8 cellular contexts compared by ENCODE assay signal in the genomic region with DNA sequence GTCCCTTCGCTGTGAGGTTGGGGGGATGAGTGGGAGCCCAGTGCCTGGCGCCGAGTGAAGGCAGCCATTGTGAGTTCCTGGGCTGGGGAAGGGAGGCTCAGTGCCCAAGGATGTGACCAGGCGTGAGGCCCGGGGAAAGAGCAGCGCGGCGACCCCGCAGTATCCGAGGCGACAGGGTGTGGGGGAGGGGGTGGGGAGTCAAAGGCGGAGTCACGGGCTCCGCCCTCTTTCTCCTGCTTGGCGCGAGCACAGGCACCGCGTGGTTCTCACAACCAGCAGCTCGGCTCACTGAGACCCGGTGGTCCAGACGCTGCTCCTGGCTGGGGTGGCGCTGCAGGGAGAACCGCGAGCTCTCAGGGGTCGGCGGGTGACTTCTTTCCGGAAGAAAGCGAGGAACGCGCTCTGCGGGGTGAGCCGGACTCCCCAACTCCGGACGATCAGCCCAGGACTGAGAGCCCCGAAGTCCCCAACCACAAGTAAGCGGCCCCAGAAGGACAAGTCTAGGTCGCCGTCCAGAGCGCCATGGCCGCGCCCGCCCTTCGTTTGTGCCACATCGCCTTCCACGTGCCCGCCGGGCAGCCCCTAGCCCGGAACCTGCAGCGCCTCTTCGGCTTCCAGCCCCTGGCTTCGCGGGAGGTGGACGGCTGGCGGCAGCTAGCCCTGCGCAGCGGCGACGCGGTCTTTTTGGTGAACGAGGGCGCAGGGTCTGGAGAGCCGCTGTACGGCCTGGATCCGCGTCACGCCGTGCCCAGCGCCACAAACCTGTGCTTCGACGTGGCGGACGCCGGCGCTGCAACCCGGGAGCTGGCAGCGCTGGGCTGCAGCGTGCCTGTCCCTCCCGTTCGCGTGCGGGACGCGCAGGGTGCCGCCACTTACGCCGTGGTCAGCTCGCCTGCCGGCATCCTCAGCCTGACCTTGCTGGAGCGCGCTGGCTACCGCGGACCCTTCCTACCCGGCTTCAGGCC. TPM values are rescaled to one million over a fixed set of nuclear protein-coding genes. Genes with fewer than 3 reads are reported as not detected.
DNase-seq lines count a peak whose midpoint lies in the region; ATAC-seq and TF ChIP-seq lines count a peak whose summit lies in the region.

A gene (plus strand): TSS at position 269 of the 965 bp plus-strand sequence. CDS start 254 bp downstream, at position 523.

- TF ChIP-seq POLR2A in stomach (IDR thresholded peaks at IDR 0.05) = no peak

- H3K27ac ChIP-seq in stomach = peak within 1 kb of the TSS in 3 of 5 donors; percentile 38 to 71 (median 57)

- TF ChIP-seq EP300 in stomach (IDR thresholded peaks at IDR 0.05) = no peak

- H3K4me3 ChIP-seq in fibroblast of the aortic adventitia (ENCODE audit: low read depth, low read length) (peak within 1 kb of the TSS; percentile 70), stomach (peak within 1 kb of the TSS; percentile 51 to 75 (median 61))

- peaks cover 5% of the 10 kb centered on the region for H3K27me3 Mint-ChIP-seq in activated T-helper 1 cell treated with anti-CD3 and anti-CD28 coated beads, Interleukin-12 subunit alpha, Interleukin-12 subunit beta, Interleukin-2, Interleukin-4 antibody, amounts not matched to agents 30 ng/mL and 10 ng/mL and 1 ng/mL, durations not matched to agents 14 hours and 24 hours and 36 hours (ENCODE audit: insufficient read depth)
- H3K27me3 Mint-ChIP-seq in nephron (ENCODE audit: low read depth) = no peaks in the 10 kb centered on the region

- DNase-seq in CMK (ENCODE audit: low read depth) (peak; percentile 96), NOMO-1 treated with dmso at 0.1 percent for 144 hours (lab: John Stamatoyannopoulos, UW; ENCODE audit: unreplicated experiment) (peak; percentile 36), fibroblast of the aortic adventitia (ENCODE audit: low read depth) (peak; percentile 31), stomach (peak; percentile 66)
- peak; percentile 35 for DNase-seq in activated T-helper 1 cell treated with anti-CD3 and anti-CD28 coated beads, Interleukin-12 subunit alpha, Interleukin-12 subunit beta, Interleukin-2, Interleukin-4 antibody, amounts not matched to agents 30 ng/mL and 10 ng/mL and 1 ng/mL, durations not matched to agents 14 hours and 24 hours and 36 hours (ENCODE audit: low spot score)

- peak within 1 kb of the TSS; percentile 63 for H3K27ac Mint-ChIP-seq in activated T-helper 1 cell treated with anti-CD3 and anti-CD28 coated beads, Interleukin-12 subunit alpha, Interleukin-12 subunit beta, Interleukin-2, Interleukin-4 antibody, amounts not matched to agents 30 ng/mL and 10 ng/mL and 1 ng/mL, durations not matched to agents 14 hours and 24 hours and 36 hours
- peak within 1 kb of the TSS in 2 of 3 experiments; percentile 41 to 76 for H3K27ac Mint-ChIP-seq in nephron

- TF ChIP-seq CTCF in fibroblast of the aortic adventitia (IDR thresholded peaks at IDR 0.05; ENCODE audit: insufficient read depth, low read length) (no peak), nephron (IDR thresholded peaks at IDR 0.05; ENCODE audit: unreplicated experiment in 3 of 3) (no peak), stomach (IDR thresholded peaks at IDR 0.05) (no peak)

- H3K9me3 ChIP-seq in stomach = no peaks in the 10 kb centered on the region

- peak; percentile 58 for ATAC-seq in GM21717 (IDR thresholded peaks at IDR 0.05; ENCODE audit: unreplicated experiment)
- no peak for ATAC-seq in GM18873 (IDR thresholded peaks at IDR 0.05; ENCODE audit: low FRiP score, unreplicated experiment)

- peaks cover 0 to 5% (median 0%) of the 10 kb centered on the region in 3 donors for H3K27me3 ChIP-seq in stomach

- H3K36me3 ChIP-seq in stomach = peaks cover 13 to 35% (median 29%) of the 10 kb centered on the region in 4 donors

- H3K4me3 Mint-ChIP-seq in activated T-helper 1 cell treated with anti-CD3 and anti-CD28 coated beads, Interleukin-12 subunit alpha, Interleukin-12 subunit beta, Interleukin-2, Interleukin-4 antibody, amounts not matched to agents 30 ng/mL and 10 ng/mL and 1 ng/mL, durations not matched to agents 14 hours and 24 hours and 36 hours = peak within 1 kb of the TSS; percentile 81
- H3K4me3 Mint-ChIP-seq in nephron = peak within 1 kb of the TSS; percentile 68 to 69 (median 68)

- H3K4me1 ChIP-seq in stomach = peaks cover 17 to 39% (median 20%) of the 10 kb centered on the region in 4 donors

- H3K4me1 Mint-ChIP-seq in activated T-helper 1 cell treated with anti-CD3 and anti-CD28 coated beads, Interleukin-12 subunit alpha, Interleukin-12 subunit beta, Interleukin-2, Interleukin-4 antibody, amounts not matched to agents 30 ng/mL and 10 ng/mL and 1 ng/mL, durations not matched to agents 14 hours and 24 hours and 36 hours (ENCODE audit: low read depth) = peaks cover 15% of the 10 kb centered on the region
- H3K4me1 Mint-ChIP-seq in nephron = peaks cover 9% of the 10 kb centered on the region

- intact Hi-C loops in activated T-helper 1 cell treated with anti-CD3 and anti-CD28 coated beads, Interleukin-12 subunit alpha, Interleukin-12 subunit beta, Interleukin-2, Interleukin-4 antibody, amounts not matched to agents 30 ng/mL and 10 ng/mL and 1 ng/mL, durations not matched to agents 14 hours and 24 hours and 36 hours (cut with micrococcal nuclease) = loop anchor here (1.0 kb wide), 2 partner anchors 13 to 24 kb away; a partner anchor contains a TSS
- intact Hi-C loops in stomach (cut with DNase I; ENCODE audit: low total_unique reads) = no loop called here

- peaks cover 10% of the 10 kb centered on the region for H3K36me3 Mint-ChIP-seq in activated T-helper 1 cell treated with anti-CD3 and anti-CD28 coated beads, Interleukin-12 subunit alpha, Interleukin-12 subunit beta, Interleukin-2, Interleukin-4 antibody, amounts not matched to agents 30 ng/mL and 10 ng/mL and 1 ng/mL, durations not matched to agents 14 hours and 24 hours and 36 hours (ENCODE audit: low read depth)
- H3K36me3 Mint-ChIP-seq in nephron (ENCODE audit: low read depth) = peaks cover 14% of the 10 kb centered on the region

- H3K9me3 Mint-ChIP-seq in activated T-helper 1 cell treated with anti-CD3 and anti-CD28 coated beads, Interleukin-12 subunit alpha, Interleukin-12 subunit beta, Interleukin-2, Interleukin-4 antibody, amounts not matched to agents 30 ng/mL and 10 ng/mL and 1 ng/mL, durations not matched to agents 14 hours and 24 hours and 36 hours = no peaks in the 10 kb centered on the region
- H3K9me3 Mint-ChIP-seq in nephron = no peaks in the 10 kb centered on the region

- 2 to 12% (median 3%) methylated on average over 25 to 93 of the region's 93 CpGs for WGBS in stomach, 5 donors

RNA-seq across cellular contexts. Expression of the gene that starts here (rescaled TPM):
- total RNA-seq in activated T-helper 1 cell treated with anti-CD3 and anti-CD28 coated beads, Interleukin-12 subunit alpha, Interleukin-12 subunit beta, Interleukin-2, Interleukin-4 antibody, amounts not matched to agents 30 ng/mL and 10 ng/mL and 1 ng/mL, durations not matched to agents 14 hours and 24 hours and 36 hours = 31.0 and 34.8 TPM in 2 replicates
- total RNA-seq in fibroblast of the aortic adventitia (ENCODE audit: low replicate concordance) (1.1 and 1.4 TPM in 2 replicates), stomach (10 to 100 TPM in 1 of 5 donors, 1 to 10 TPM in 1, not detected in 3; 4.1 to 10.1 TPM)
- polyA plus RNA-seq in stomach = 1 to 10 TPM; 1.8 to 6.6 (median 3.1) TPM

Comparison
In these comparisons a context has a peak if more than half of its experiments do, and no peak if none do; other contexts are left out.
1. DNase-seq: peak in every context shown above with its lines; median percentile 96 in CMK; 66 in stomach; 36 in NOMO-1 treated with dmso at 0.1 percent for 144 hours; 35 in activated T-helper 1 cell treated with anti-CD3 and anti-CD28 coated beads, Interleukin-12 subunit alpha, Interleukin-12 subunit beta, Interleukin-2, Interleukin-4 antibody, amounts not matched to agents 30 ng/mL and 10 ng/mL and 1 ng/mL, durations not matched to agents 14 hours and 24 hours and 36 hours; 31 in fibroblast of the aortic adventitia.